In genomic region chr6:31794294-31794865, GRCh38 we compare ENCODE assay signal across 6 cellular contexts. TPM values are rescaled to one million over a fixed set of nuclear protein-coding genes. Genes with fewer than 3 reads are reported as not detected.
DNase-seq lines count a peak whose midpoint lies in the region; ATAC-seq and TF ChIP-seq lines count a peak whose summit lies in the region.

No MANE protein-coding gene starts in this region.

- no peaks in the 10 kb centered on the region for H4K20me1 ChIP-seq in smooth muscle cell (ENCODE audit: low read depth)

- 1% methylated on average over 7 of the region's 7 CpGs for WGBS in smooth muscle cell (ENCODE audit: low lambda C conversion rate)

- H3K9me3 Mint-ChIP-seq in CD8-positive, alpha-beta T cell: no peaks in the 10 kb centered on the region

- H3K4me1 ChIP-seq in CD8-positive, alpha-beta T cell (ENCODE audit: insufficient read depth, low read length): peaks cover 44% of the 10 kb centered on the region
- no peaks in the 10 kb centered on the region for H3K4me1 ChIP-seq in smooth muscle cell (ENCODE audit: low read depth)

- H2AFZ ChIP-seq in smooth muscle cell (ENCODE audit: low read depth): peak overlapping the region; percentile 97

- peak overlapping the region; percentile 89 for H3K9ac ChIP-seq in smooth muscle cell (ENCODE audit: low read depth)

- peak overlapping the region; percentile 75 for H3K27ac Mint-ChIP-seq in CD8-positive, alpha-beta T cell

- peak overlapping the region; percentile 96 for H3K4me2 ChIP-seq in smooth muscle cell

- H3K4me3 ChIP-seq in CD8-positive, alpha-beta T cell (ENCODE audit: low read depth, low read length): peak overlapping the region; percentile 93
- H3K4me3 ChIP-seq in epithelial cell of proximal tubule (ENCODE audit: low read depth, low read length) (peak overlapping the region; percentile 84), smooth muscle cell (peak overlapping the region; percentile 98)

- TF ChIP-seq CTCF in CD8-positive, alpha-beta T cell (IDR thresholded peaks at IDR 0.05): no peak
- no peak for TF ChIP-seq CTCF in epithelial cell of proximal tubule (conservative IDR thresholded peaks at IDR 0.05; ENCODE audit: low read depth, low read length)
- TF ChIP-seq CTCF in smooth muscle cell (IDR thresholded peaks at IDR 0.05; ENCODE audit: borderline replicate concordance, insufficient read depth, poor library complexity, severe bottlenecking): no peak

- peaks cover 31% of the 10 kb centered on the region for H3K36me3 Mint-ChIP-seq in CD8-positive, alpha-beta T cell

- no peak for ATAC-seq in CD8-positive, alpha-beta T cell
- no peak for ATAC-seq in GM19035 (IDR thresholded peaks at IDR 0.05; ENCODE audit: unreplicated experiment)

- no peaks in the 10 kb centered on the region for H3K27me3 Mint-ChIP-seq in CD8-positive, alpha-beta T cell (ENCODE audit: low read depth)

- H3K36me3 ChIP-seq in CD8-positive, alpha-beta T cell (ENCODE audit: insufficient read depth, low read length): no peaks in the 10 kb centered on the region
- no peaks in the 10 kb centered on the region for H3K36me3 ChIP-seq in smooth muscle cell (ENCODE audit: low read depth)

- H3K27ac ChIP-seq in CD8-positive, alpha-beta T cell (ENCODE audit: low read depth, low read length): peak overlapping the region; percentile 83
- peak overlapping the region; percentile 90 for H3K27ac ChIP-seq in smooth muscle cell (ENCODE audit: low read depth)

- no peak for DNase-seq in CD8-positive, alpha-beta T cell
- peak; percentile 87 for DNase-seq in NCI-H82 (lab: John Stamatoyannopoulos, UW)
- no peak for DNase-seq in epithelial cell of proximal tubule (ENCODE audit: low read depth)
- no peak for DNase-seq in smooth muscle cell (lab: John Stamatoyannopoulos, UW; ENCODE audit: unreplicated experiment)
- no peak for DNase-seq in SHP77 (lab: John Stamatoyannopoulos, UW)

- H3K9me3 ChIP-seq in CD8-positive, alpha-beta T cell (ENCODE audit: low read length): no peaks in the 10 kb centered on the region
- no peaks in the 10 kb centered on the region for H3K9me3 ChIP-seq in smooth muscle cell (replicated peaks; ENCODE audit: low read depth)

- peaks cover 24% of the 10 kb centered on the region for H3K79me2 ChIP-seq in smooth muscle cell (ENCODE audit: low read depth)

- no peaks in the 10 kb centered on the region for H3K27me3 ChIP-seq in CD8-positive, alpha-beta T cell (ENCODE audit: insufficient read depth, low read length)
- no peaks in the 10 kb centered on the region for H3K27me3 ChIP-seq in smooth muscle cell (ENCODE audit: low read depth)

- peaks cover 47% of the 10 kb centered on the region for H3K4me1 Mint-ChIP-seq in CD8-positive, alpha-beta T cell (ENCODE audit: low read depth)

- intact Hi-C loops in CD8-positive, alpha-beta T cell (cut with DNase I, micrococcal nuclease): loop anchor here (2.0 kb wide), 2 partner anchors 20 to 40 kb away; partner anchors contain the start of genes HSPA1A (in 1 of the 2) and HSPA1L (in 1 of the 2)

- peaks cover 14% of the 10 kb centered on the region for H3F3A ChIP-seq in smooth muscle cell (ENCODE audit: low read depth)

- POLR2A ChIA-PET in CD8-positive, alpha-beta T cell (lab: Charles Lee): interaction anchor here (0.8 to 3.8 kb wide), 5 partner anchors 12 to 142 kb away, joined by 3 to 33 read pairs (median 7); partner anchors contain the start of genes BAG6, HSPA1A, HSPA1L and LSM2

- CTCF ChIA-PET in CD8-positive, alpha-beta T cell (lab: Charles Lee): interaction anchor here (0.6 to 2.6 kb wide), 4 partner anchors 33 to 65 kb away, joined by 3 to 15 read pairs (median 6); partner anchors contain the start of genes DDAH2 and HSPA1B

- H3K4me3 Mint-ChIP-seq in CD8-positive, alpha-beta T cell: peak overlapping the region; percentile 94

RNA-seq across cellular contexts. Expression of gene VARS1, which starts 1.2 kb away (rescaled TPM):
- total RNA-seq in CD8-positive, alpha-beta T cell: 10 to 100 TPM; 29.8 to 33.3 TPM
- total RNA-seq in epithelial cell of proximal tubule: 113 and 166 TPM in 2 replicates
- total RNA-seq in smooth muscle cell: 31.9 and 60.8 TPM in 2 replicates
- polyA plus RNA-seq in smooth muscle cell: 76.9 and 80.8 TPM in 2 replicates

RNA-seq across cellular contexts. Expression of gene LSM2, which starts 12.4 kb away (rescaled TPM):
- total RNA-seq in CD8-positive, alpha-beta T cell: 10 to 100 TPM; 19.6 to 26.4 TPM
- total RNA-seq in epithelial cell of proximal tubule (112 and 157 TPM in 2 replicates), smooth muscle cell (62.0 and 91.2 TPM in 2 replicates)
- polyA plus RNA-seq in smooth muscle cell: 73.6 and 81.6 TPM in 2 replicates

RNA-seq across cellular contexts. Expression of gene VWA7, which starts 17.3 kb away (rescaled TPM):
- total RNA-seq in CD8-positive, alpha-beta T cell: 1 to 10 TPM in 1 of 2 experiments, under 1 TPM in 1; 0.65 to 1.2 TPM
- total RNA-seq in epithelial cell of proximal tubule: 0.65 and 2.2 TPM in 2 replicates
- total RNA-seq in smooth muscle cell: 0.22 and 0.58 TPM in 2 replicates
- polyA plus RNA-seq in smooth muscle cell: 0.08 and 0.28 TPM in 2 replicates

RNA-seq across cellular contexts. Expression of gene HSPA1L, which starts 20.7 kb away (rescaled TPM):
- 1 to 10 TPM; 1.2 TPM for total RNA-seq in CD8-positive, alpha-beta T cell
- total RNA-seq in epithelial cell of proximal tubule (0.29 and 0.35 TPM in 2 replicates), smooth muscle cell (0.63 and 0.94 TPM in 2 replicates)
- polyA plus RNA-seq in smooth muscle cell: 0.19 and 1.0 TPM in 2 replicates

RNA-seq across cellular contexts. Expression of gene HSPA1A, which starts 21.0 kb away (rescaled TPM):
- 1 to 10 TPM; 2.1 to 2.2 TPM for total RNA-seq in CD8-positive, alpha-beta T cell
- total RNA-seq in epithelial cell of proximal tubule (116 and 139 TPM in 2 replicates), smooth muscle cell (52.6 and 59.5 TPM in 2 replicates)
- 61.2 and 71.6 TPM in 2 replicates for polyA plus RNA-seq in smooth muscle cell
